17 cellular contexts compared by ENCODE assay signal in the genomic region with DNA sequence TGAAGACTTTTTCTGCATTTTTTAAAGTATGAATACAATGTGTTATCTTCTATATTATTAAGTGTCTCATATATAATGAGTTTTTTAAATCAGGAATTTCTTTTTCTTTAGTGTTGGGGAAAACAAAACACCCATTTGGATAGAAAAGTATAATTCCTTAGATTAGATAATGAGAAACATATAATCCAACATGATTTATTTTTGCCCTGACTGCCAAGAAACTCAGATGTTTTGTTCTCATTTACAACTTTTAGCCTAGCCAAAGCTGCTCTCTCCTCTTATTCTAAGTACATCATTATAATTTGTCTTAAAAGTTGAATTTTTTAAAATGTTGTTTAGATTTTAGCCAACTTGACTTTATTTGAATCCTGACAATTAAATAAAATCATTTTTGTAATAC.
DNase-seq lines count a peak whose midpoint lies in the region; ATAC-seq, FAIRE-seq and TF ChIP-seq lines count a peak whose summit lies in the region.
"Had no signal": no experiment of that assay in that cellular context is flagged by ENCODE, and none has a peak within 500 bp of the region (broad histone marks: within the 10 kb centered on the region; RNA-seq: fewer than 3 reads in every experiment).

No MANE protein-coding gene starts in this region.

- in situ Hi-C loops in ACHN (cut with HindIII; ENCODE audit: low pct_ligation_motif_present, low pct_unique_long_range_greater_than_20kb, low sequenced_read_pairs), result no loop called here

- peak overlapping the region; percentile 30 for H3K9ac ChIP-seq in SK-N-MC (ENCODE audit: insufficient read length)
- H3K9ac ChIP-seq: BLaER1 had no signal

- H3K36me3 ChIP-seq in SK-N-MC (ENCODE audit: insufficient read depth, low read length), result no peaks in the 10 kb centered on the region
- H3K36me3 ChIP-seq in uterus, result no peaks in the 10 kb centered on the region
- H3K36me3 ChIP-seq: BLaER1, HAP-1 had no signal

- H3K27ac ChIP-seq in SK-N-MC (peak overlapping the region; percentile 91), uterus (peak overlapping the region; percentile 46 to 79)
- H3K27ac ChIP-seq: A549, BLaER1, HL-60 had no signal

- no peak for DNase-seq in SK-N-MC (ENCODE audit: low read depth, low spot score)
- no peak for DNase-seq in uterus
- no peak for DNase-seq in cerebellum (ENCODE audit: low spot score)
- no peak for DNase-seq in ACHN
- DNase-seq: CD4-positive, alpha-beta memory T cell; DMS153; DMS79 treated with DMSO at 0.1 percent for 48 hours had no signal

- no peaks in the 10 kb centered on the region for H3K27me3 ChIP-seq in uterus
- H3K27me3 ChIP-seq: BLaER1 had no signal

- no peak for TF ChIP-seq CTCF in uterus (IDR thresholded peaks at IDR 0.05)

- ATAC-seq in GM18517 (IDR thresholded peaks at IDR 0.05; ENCODE audit: unreplicated experiment), result no peak
- ATAC-seq: A549, GM12878 had no signal

- H3K4me1 ChIP-seq in uterus, result peaks cover 0 to 9% of the 10 kb centered on the region in 2 donors
- H3K4me1 ChIP-seq: BLaER1, HAP-1 had no signal

- intact Hi-C loops in uterus (cut with DNase I; ENCODE audit: low total_unique reads), result no loop called here

- H3K9me3 ChIP-seq in SK-N-MC (ENCODE audit: low read depth, low read length), result peaks cover 2% of the 10 kb centered on the region; the same call in 1 of the 2 replicates
- H3K9me3 ChIP-seq in uterus, result no peaks in the 10 kb centered on the region
- H3K9me3 ChIP-seq: A549, BLaER1, HAP-1 had no signal

- H3K4me3 ChIP-seq in SK-N-MC (peak overlapping the region; percentile 10), uterus (no peak overlapping the region)
- H3K4me3 ChIP-seq: A549, BLaER1, GM12878, HAP-1 had no signal

- peak; percentile 66 for FAIRE-seq in colon (lab: Jason Lieb, UNC)
- peak; percentile 60 for FAIRE-seq in islet of Langerhans (lab: Jason Lieb, UNC)
- FAIRE-seq: A549, GM12878, GM19239, H1 had no signal

- no peak for TF ChIP-seq POLR2A in uterus (IDR thresholded peaks at IDR 0.05)
